20 cellular contexts compared by ENCODE assay signal in the genomic region with DNA sequence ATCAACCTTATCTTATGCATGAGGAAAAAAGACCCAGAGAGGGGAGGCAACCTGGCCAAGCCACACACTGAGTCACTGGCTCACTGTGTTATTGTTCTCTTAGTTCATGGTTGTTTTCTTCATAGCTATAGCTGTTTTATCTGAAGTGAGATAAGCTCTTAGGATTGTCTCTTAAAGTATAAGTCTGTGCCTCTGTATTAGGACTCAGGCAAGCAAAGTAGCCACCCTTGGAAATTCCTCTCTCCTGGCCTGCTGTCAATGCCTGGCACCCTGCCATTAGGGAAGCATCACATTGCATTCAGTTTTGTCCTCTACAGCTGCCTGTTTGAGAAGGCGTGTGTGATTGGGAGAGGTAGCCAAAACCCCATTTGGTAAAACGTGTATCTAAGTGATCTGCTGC.
DNase-seq lines count a peak whose midpoint lies in the region; ATAC-seq lines count a peak whose summit lies in the region.
"Had no signal": no experiment of that assay in that cellular context is flagged by ENCODE, and none has a peak within 500 bp of the region (broad histone marks: within the 10 kb centered on the region; RNA-seq: fewer than 3 reads in every experiment).

No MANE protein-coding gene starts in this region.

- no peaks in the 10 kb centered on the region for H3K27me3 ChIP-seq in right cardiac atrium (ENCODE audit: control insufficient read depth, insufficient read depth)
- H3K27me3 ChIP-seq: ascending aorta, gastroesophageal sphincter, left lung, tibial artery had no signal

- peak in 1 of 2 donors; percentile 61 for ATAC-seq in right cardiac atrium
- no peak for ATAC-seq in GM19395 (IDR thresholded peaks at IDR 0.05; ENCODE audit: unreplicated experiment)
- ATAC-seq: activated CD8-positive, alpha-beta T cell treated with anti-CD3 and anti-CD28 coated beads for 36 hours; activated T-cell treated with anti-CD3 and anti-CD28 coated beads, Interleukin-2, amount 50 U/mL, for 4 hours; gastroesophageal sphincter; left lung; mucosa of descending colon; stimulated activated naive B cell treated with anti-CD40 and anti-IgM and Interleukin-4, amounts not matched to agents 10 μg/mL and 1 μg/mL and 100 μg/mL, for 72 hours had no signal

- peak; percentile 1 for DNase-seq in DMS153 (lab: John Stamatoyannopoulos, UW)
- DNase-seq in DMS153 treated with DMSO at 0.1 percent for 48 hours (lab: John Stamatoyannopoulos, UW; ENCODE audit: unreplicated experiment) = no peak
- DNase-seq in NCI-H1694 treated with DMSO at 0.1 percent for 48 hours (lab: John Stamatoyannopoulos, UW) = peak; percentile 35
- DNase-seq in SHP77 treated with DMSO at 0.1 percent for 48 hours (lab: John Stamatoyannopoulos, UW) = peak; percentile 17
- peak; percentile 34 to 78 (median 72) for DNase-seq in right cardiac atrium
- DNase-seq in activated CD4-positive, alpha-beta T cell treated with anti-CD3 and anti-CD28 coated beads for 48 hours = no peak
- no peak for DNase-seq in HuH-7.5 (ENCODE audit: low spot score)
- DNase-seq: activated CD8-positive, alpha-beta T cell treated with anti-CD3 and anti-CD28 coated beads for 36 hours; activated naive CD4-positive, alpha-beta T cell treated with anti-CD3 and anti-CD28 coated beads, Interleukin-2, amount 50 U/mL, for 16 hours; activated T-cell treated with anti-CD3 and anti-CD28 coated beads, Interleukin-2, amount 50 U/mL, for 4 hours; left lung; mucosa of descending colon; NCI-H1436 treated with DMSO at 0.1 percent for 48 hours; nucleus accumbens; retina; stimulated activated naive B cell treated with anti-CD40 and anti-IgM and Interleukin-4, amounts not matched to agents 10 μg/mL and 1 μg/mL and 100 μg/mL, for 72 hours; tibial artery had no signal

- H3K4me1 ChIP-seq in right cardiac atrium (ENCODE audit: control insufficient read depth, insufficient read depth, low read length) = no peaks in the 10 kb centered on the region
- H3K4me1 ChIP-seq: ascending aorta, gastroesophageal sphincter, left lung, tibial artery had no signal

- 20% methylated on average over 2 of the region's 2 CpGs for WGBS in right cardiac atrium

- H3K27ac ChIP-seq in right cardiac atrium (ENCODE audit: low read length) = no peak overlapping the region
- H3K27ac ChIP-seq: ascending aorta, gastroesophageal sphincter, left lung, tibial artery had no signal

- no peaks in the 10 kb centered on the region for H3K9me3 ChIP-seq in right cardiac atrium (ENCODE audit: control insufficient read depth, low read length)
- H3K9me3 ChIP-seq: ascending aorta, gastroesophageal sphincter, left lung, mucosa of descending colon, tibial artery had no signal

- intact Hi-C loops in right cardiac atrium (cut with DNase I) = no loop called here

- no peak overlapping the region for H3K4me3 ChIP-seq in right cardiac atrium (ENCODE audit: low read length)
- H3K4me3 ChIP-seq: ascending aorta, gastroesophageal sphincter, left lung, mucosa of descending colon, tibial artery had no signal

Comparison
In these comparisons a context has a peak if more than half of its experiments do, and no peak if none do; other contexts are left out.
1. DNase-seq: peak in DMS153 (single experiment), NCI-H1694 treated with DMSO at 0.1 percent for 48 hours (single experiment), SHP77 treated with DMSO at 0.1 percent for 48 hours (single experiment) and right cardiac atrium (3 of 3); none in DMS153 treated with DMSO at 0.1 percent for 48 hours (single experiment), activated CD4-positive, alpha-beta T cell treated with anti-CD3 and anti-CD28 coated beads for 48 hours (single experiment) and HuH-7.5 (single experiment).